Comparison of ENCODE assay signal across 8 cellular contexts in genomic region chr5:1524481-1524798, GRCh38. TPM values are rescaled to one million over a fixed set of nuclear protein-coding genes. Genes with fewer than 3 reads are reported as not detected.
DNase-seq lines count a peak whose midpoint lies in the region; ATAC-seq and TF ChIP-seq lines count a peak whose summit lies in the region.

No MANE protein-coding gene starts in this region.

- peaks cover 22% of the 10 kb centered on the region for H3K36me3 Mint-ChIP-seq in Caco-2 (ENCODE audit: insufficient read depth, unreplicated experiment)

- H3K4me1 ChIP-seq in Caco-2 (peaks cover 5% of the 10 kb centered on the region), RWPE2 (ENCODE audit: insufficient read depth, poor library complexity, severe bottlenecking) (no peaks in the 10 kb centered on the region), esophagus squamous epithelium (peaks cover 18 to 32% (median 19%) of the 10 kb centered on the region in 3 donors), ovary (ENCODE audit: insufficient read depth) (peaks cover 8% of the 10 kb centered on the region)

- BruUV-seq in Caco-2 (replicated peaks; lab: Mats Ljungman, UMichigan), result no TSS peak

- ATAC-seq in RWPE2 (ENCODE audit: low read depth) (no peak), GM19467 (IDR thresholded peaks at IDR 0.05; ENCODE audit: unreplicated experiment) (no peak)

- H3K27me3 ChIP-seq in Caco-2 (replicated peaks; ENCODE audit: control insufficient read depth, insufficient read depth, low read length), result no peaks in the 10 kb centered on the region
- H3K27me3 ChIP-seq in RWPE2 (ENCODE audit: insufficient read depth, poor library complexity, severe bottlenecking), result no peaks in the 10 kb centered on the region
- no peaks in the 10 kb centered on the region for H3K27me3 ChIP-seq in esophagus squamous epithelium
- H3K27me3 ChIP-seq in ovary, result no peaks in the 10 kb centered on the region

- no peak for TF ChIP-seq EP300 in ovary (IDR thresholded peaks at IDR 0.05)

- POLR2A ChIA-PET in Caco-2 (lab: Charles Lee), result interaction anchor here (1.0 kb wide), 1 partner anchor 209 kb away, joined by 4 read pairs; no protein-coding TSS in a partner anchor

- H3K4me3 ChIP-seq in Caco-2 (ENCODE audit: low read depth, low read length) (peak overlapping the region; percentile 80), RWPE2 (ENCODE audit: severe bottlenecking) (peak overlapping the region; percentile 100), esophagus squamous epithelium (peak overlapping the region; percentile 64 to 94 (median 79)), ovary (peak overlapping the region; percentile 68)

- no peaks in the 10 kb centered on the region for H3K9me3 Mint-ChIP-seq in Caco-2 (ENCODE audit: unreplicated experiment)

- DNase-seq in Caco-2 (no peak), RWPE2 (ENCODE audit: low spot score) (no peak), esophagus squamous epithelium (lab: John Stamatoyannopoulos, UW) (no peak), ovary (peak in 1 of 5 donors; percentile 22), NCI-H226 (no peak), GOT3 (lab: John Stamatoyannopoulos, UW) (no peak)
- DNase-seq in stimulated activated CD4-positive, alpha-beta T cell treated with anti-CD3 and anti-CD28 coated beads, Interleukin-4, amount 100 ng/mL, for 24 hours, result no peak

- TF ChIP-seq CTCF in Caco-2 (IDR thresholded peaks at IDR 0.05; ENCODE audit: insufficient read depth in 1 of 2, low read depth in 1 of 2, low read length in 1 of 2, severe bottlenecking in 1 of 2, unreplicated experiment in 1 of 2), result no peak
- TF ChIP-seq CTCF in RWPE2 (IDR thresholded peaks at IDR 0.05; ENCODE audit: poor library complexity, severe bottlenecking), result no peak
- no peak for TF ChIP-seq CTCF in esophagus squamous epithelium (IDR thresholded peaks at IDR 0.05)
- no peak for TF ChIP-seq CTCF in ovary (IDR thresholded peaks at IDR 0.05)

- peaks cover 7% of the 10 kb centered on the region for H3K4me1 Mint-ChIP-seq in Caco-2 (ENCODE audit: low read depth, unreplicated experiment)

- no peaks in the 10 kb centered on the region for H3K27me3 Mint-ChIP-seq in Caco-2 (ENCODE audit: insufficient read depth, unreplicated experiment)

- TF ChIP-seq POLR2A in esophagus squamous epithelium (IDR thresholded peaks at IDR 0.05) (no peak), ovary (IDR thresholded peaks at IDR 0.05) (no peak)

- CTCF ChIA-PET in Caco-2 (lab: Charles Lee), result no interaction called here

- H3K27ac ChIP-seq in RWPE2 (ENCODE audit: poor library complexity, severe bottlenecking) (peak overlapping the region; percentile 61), esophagus squamous epithelium (peak overlapping the region; percentile 88 to 96 (median 92)), ovary (peak overlapping the region; percentile 45 to 64)

- no peak overlapping the region for H3K27ac Mint-ChIP-seq in Caco-2 (ENCODE audit: unreplicated experiment)

- 100% methylated on average over 1 of the region's 13 CpGs; no CpG with 5 or more reads in 1 of the 2 donors for WGBS in esophagus squamous epithelium, 2 donors
- 59 to 72% (median 65%) methylated on average over 13 of the region's 13 CpGs for WGBS in ovary, 3 donors

- H3K36me3 ChIP-seq in Caco-2 (ENCODE audit: control insufficient read depth, insufficient read depth, low read length) (peaks cover 2% of the 10 kb centered on the region; the same call in 1 of the 2 replicates), RWPE2 (ENCODE audit: low read depth) (peaks cover 21% of the 10 kb centered on the region), esophagus squamous epithelium (peaks cover 0 to 16% (median 0%) of the 10 kb centered on the region in 3 donors), ovary (no peaks in the 10 kb centered on the region)

- H3K9me3 ChIP-seq in Caco-2 (no peaks in the 10 kb centered on the region), RWPE2 (ENCODE audit: severe bottlenecking) (no peaks in the 10 kb centered on the region), esophagus squamous epithelium (no peaks in the 10 kb centered on the region), ovary (no peaks in the 10 kb centered on the region)

- H3K4me3 Mint-ChIP-seq in Caco-2 (ENCODE audit: unreplicated experiment), result peak overlapping the region; percentile 57

- intact Hi-C loops in Caco-2 (cut with micrococcal nuclease; ENCODE audit: unreplicated experiment), result no loop called here
- intact Hi-C loops in esophagus squamous epithelium (cut with DNase I), result no loop called here
- intact Hi-C loops in ovary (cut with DNase I), result no loop called here

RNA-seq across cellular contexts. Expression of gene LPCAT1, which starts 0.7 kb away (rescaled TPM):
- total RNA-seq in Caco-2 (2022) (49.3 and 52.8 TPM in 2 replicates), esophagus squamous epithelium (10 to 100 TPM in 3 of 4 donors, 1 to 10 TPM in 1; 7.7 to 44.8 (median 12.0) TPM), ovary (10 to 100 TPM; 13.0 to 28.2 (median 25.3) TPM)
- 10 to 100 TPM; 18.7 to 57.1 TPM for polyA plus RNA-seq in ovary
